In the genomic region with DNA sequence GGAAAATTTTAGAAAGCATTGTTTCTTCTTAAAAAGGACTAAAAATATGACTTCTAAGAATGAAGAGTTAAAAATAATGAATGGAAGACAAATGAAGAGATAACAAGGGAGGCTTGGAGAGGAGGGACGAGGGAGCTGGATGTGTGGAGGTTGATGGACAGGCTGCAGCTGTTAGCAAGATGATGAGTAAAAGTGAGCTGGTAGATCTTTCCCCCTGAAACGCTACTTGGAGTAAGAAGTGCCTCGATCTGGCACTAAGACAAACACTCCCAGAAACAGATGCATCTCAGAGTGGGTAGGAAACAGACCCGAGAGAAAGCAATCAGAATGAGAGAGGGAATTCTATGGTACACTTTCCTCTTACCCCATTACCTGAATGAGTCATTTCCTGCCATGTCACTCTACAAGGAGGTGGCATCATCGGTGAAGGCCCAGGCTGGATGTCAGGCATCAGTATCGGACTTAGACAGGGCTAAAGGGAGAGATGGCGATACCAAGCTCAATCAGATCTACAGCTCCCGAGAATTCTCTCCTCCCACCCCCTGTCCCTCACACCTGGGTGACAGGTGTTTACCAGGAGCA, we compare ENCODE assay signal across 13 cellular contexts.
DNase-seq lines count a peak whose midpoint lies in the region; ATAC-seq lines count a peak whose summit lies in the region.
"Had no signal": no experiment of that assay in that cellular context is flagged by ENCODE, and none has a peak within 500 bp of the region (broad histone marks: within the 10 kb centered on the region; RNA-seq: fewer than 3 reads in every experiment).

No MANE protein-coding gene starts in this region.

- peak; percentile 44 for DNase-seq in DMS153 (lab: John Stamatoyannopoulos, UW)
- no peak for DNase-seq in DMS153 treated with DMSO at 0.1 percent for 48 hours (lab: John Stamatoyannopoulos, UW; ENCODE audit: unreplicated experiment)
- DNase-seq in SW480 (ENCODE audit: low spot score), result peak; percentile 36
- DNase-seq in NCI-H524 treated with DMSO at 0.1 percent for 48 hours (lab: John Stamatoyannopoulos, UW), result no peak
- DNase-seq in SW 1271 (lab: John Stamatoyannopoulos, UW), result no peak
- DNase-seq in occipital lobe (lab: John Stamatoyannopoulos, UW), result no peak
- DNase-seq in left colon, result no peak
- DNase-seq: activated CD4-positive, alpha-beta T cell treated with anti-CD3 and anti-CD28 coated beads, Interleukin-2, amount 50 U/mL, for 4 hours; activated effector memory CD4-positive, alpha-beta T cell treated with Interleukin-2 at 50 U/mL for 16 hours; brain microvascular endothelial cell; CD8-positive, alpha-beta memory T cell; MG63 had no signal

- intact Hi-C loops in left colon (cut with DNase I, micrococcal nuclease), result no loop called here

- ATAC-seq in HG03196 (IDR thresholded peaks at IDR 0.05; ENCODE audit: unreplicated experiment) (peak; percentile 79), left colon (no peak)

Comparison
In these comparisons a context has a peak if more than half of its experiments do, and no peak if none do; other contexts are left out.
1. DNase-seq: peak in DMS153 (single experiment) and SW480 (single experiment); none in DMS153 treated with DMSO at 0.1 percent for 48 hours (single experiment), NCI-H524 treated with DMSO at 0.1 percent for 48 hours (single experiment), SW 1271 (0 of 2), occipital lobe (single experiment) and left colon (0 of 2).